Comparison of ENCODE assay signal across 8 cellular contexts in genomic region chr17:34171245-34171818, GRCh38.
DNase-seq lines count a peak whose midpoint lies in the region; ATAC-seq, FAIRE-seq and TF ChIP-seq lines count a peak whose summit lies in the region.

No MANE protein-coding gene starts in this region.

- ATAC-seq in body of pancreas (peak; percentile 71), GM21367 (IDR thresholded peaks at IDR 0.05; ENCODE audit: unreplicated experiment) (no peak)

- no peak overlapping the region for H3K4me3 ChIP-seq in body of pancreas
- no peak overlapping the region for H3K4me3 ChIP-seq in keratinocyte (ENCODE audit: control insufficient read depth in 2 of 3, extremely low read depth in 1 of 3, insufficient read depth in 2 of 3, low read depth in 1 of 3, low read length in 3 of 3)

- H3K79me2 ChIP-seq in keratinocyte (ENCODE audit: control insufficient read depth, insufficient read depth, low read length) = no peaks in the 10 kb centered on the region

- no peak overlapping the region for H3K4me3 Mint-ChIP-seq in T-helper 2 cell treated with Interferon-gamma antibody and Interleukin-4, amounts not matched to agents 5 μg/mL and 100 μg/mL, for 36 hours

- no peak overlapping the region for H3K4me2 ChIP-seq in keratinocyte (ENCODE audit: control insufficient read depth, extremely low read depth, insufficient read depth, low read depth, low read length)

- H3K27ac ChIP-seq in body of pancreas (no peak overlapping the region), keratinocyte (ENCODE audit: control insufficient read depth, insufficient read depth, low read length) (no peak overlapping the region)

- H3K4me1 ChIP-seq in body of pancreas (peaks cover 10% of the 10 kb centered on the region), keratinocyte (ENCODE audit: control insufficient read depth, extremely low read depth, insufficient read depth, low read length) (no peaks in the 10 kb centered on the region)

- WGBS in body of pancreas, 2 donors = 37 to 54% methylated on average over 9 of the region's 9 CpGs

- peak; percentile 63 to 88 (median 73) for TF ChIP-seq CTCF in body of pancreas (IDR thresholded peaks at IDR 0.05)
- TF ChIP-seq CTCF in keratinocyte (optimal IDR thresholded peaks at IDR 0.05 in 1 of 3, IDR thresholded peaks at IDR 0.05 in 1 of 3, conservative IDR thresholded peaks at IDR 0.05 in 1 of 3; ENCODE audit: extremely low read depth in 1 of 3, insufficient read depth in 2 of 3, low read length in 3 of 3) = peak; percentile 86 to 93 (median 86)

- H3K27ac Mint-ChIP-seq in T-helper 2 cell treated with Interferon-gamma antibody and Interleukin-4, amounts not matched to agents 5 μg/mL and 100 μg/mL, for 36 hours = no peak overlapping the region

- TF ChIP-seq POLR2A in body of pancreas (IDR thresholded peaks at IDR 0.05) = no peak

- H3K27me3 Mint-ChIP-seq in T-helper 2 cell treated with Interferon-gamma antibody and Interleukin-4, amounts not matched to agents 5 μg/mL and 100 μg/mL, for 36 hours (ENCODE audit: low read depth) = peaks cover 6% of the 10 kb centered on the region

- H4K20me1 ChIP-seq in keratinocyte (ENCODE audit: control insufficient read depth, extremely low read depth, insufficient read depth, low read length) = no peaks in the 10 kb centered on the region

- H3K9me1 ChIP-seq in keratinocyte (ENCODE audit: control insufficient read depth, extremely low read depth, insufficient read depth, low read length) = no peaks in the 10 kb centered on the region

- H3K4me1 Mint-ChIP-seq in T-helper 2 cell treated with Interferon-gamma antibody and Interleukin-4, amounts not matched to agents 5 μg/mL and 100 μg/mL, for 36 hours (ENCODE audit: low read depth) = peaks cover 4% of the 10 kb centered on the region

- H3K9me3 ChIP-seq in body of pancreas = peaks cover 0 to 4% (median 0%) of the 10 kb centered on the region in 3 donors
- H3K9me3 ChIP-seq in keratinocyte (ENCODE audit: control insufficient read depth, low read depth, low read length) = no peaks in the 10 kb centered on the region

- H3K9ac ChIP-seq in keratinocyte (ENCODE audit: control insufficient read depth, extremely low read depth, insufficient read depth, low read length) = no peak overlapping the region

- intact Hi-C loops in body of pancreas (cut with DNase I) = no loop called here

- H3K27me3 ChIP-seq in body of pancreas = no peaks in the 10 kb centered on the region
- H3K27me3 ChIP-seq in keratinocyte (ENCODE audit: control insufficient read depth, extremely low read depth, insufficient read depth, low read length) = no peaks in the 10 kb centered on the region

- DNase-seq in GM04503 (ENCODE audit: low read depth) (peak; percentile 3), Kasumi-1 (lab: John Stamatoyannopoulos, UW) (peak; percentile 34 to 46), body of pancreas (peak; percentile 63 to 80 (median 74)), keratinocyte (ENCODE audit: low read depth, low spot score) (no peak), T1000 (lab: John Stamatoyannopoulos, UW) (no peak)
- peak; percentile 51 for DNase-seq in T-helper 2 cell treated with Interferon-gamma antibody and Interleukin-4, amounts not matched to agents 5 μg/mL and 100 μg/mL, for 36 hours (ENCODE audit: low spot score)
- peak; percentile 31 to 42 for DNase-seq in stimulated activated CD4-positive, alpha-beta T cell treated with anti-CD3 and anti-CD28 coated beads, Interleukin-4, amount 100 ng/mL, for 48 hours (ENCODE audit: low read depth in 2 of 2)

- H3K36me3 Mint-ChIP-seq in T-helper 2 cell treated with Interferon-gamma antibody and Interleukin-4, amounts not matched to agents 5 μg/mL and 100 μg/mL, for 36 hours (ENCODE audit: low read depth) = no peaks in the 10 kb centered on the region

- H3K9me3 Mint-ChIP-seq in T-helper 2 cell treated with Interferon-gamma antibody and Interleukin-4, amounts not matched to agents 5 μg/mL and 100 μg/mL, for 36 hours = no peaks in the 10 kb centered on the region

- FAIRE-seq in keratinocyte (lab: Jason Lieb, UNC) = peak; percentile 23

- no peak overlapping the region for H2AFZ ChIP-seq in keratinocyte (ENCODE audit: control insufficient read depth, low read length)

- dilution Hi-C loops in keratinocyte (cut with MboI; ENCODE audit: extremely low pct_ligation_motif_present, low sequenced_read_pairs) = no loop called here

- H3K36me3 ChIP-seq in body of pancreas (replicated peaks in 1 of 2; ENCODE audit: insufficient read depth in 1 of 2, low read depth in 2 of 2) = no peaks in the 10 kb centered on the region
- H3K36me3 ChIP-seq in keratinocyte (ENCODE audit: control insufficient read depth in 2 of 2, extremely low read depth in 1 of 2, insufficient read depth in 2 of 2, low read length in 2 of 2) = no peaks in the 10 kb centered on the region

Comparison
In these comparisons a context has a peak if more than half of its experiments do, and no peak if none do; other contexts are left out.
1. DNase-seq: peak in GM04503 (single experiment), Kasumi-1 (2 of 2), T-helper 2 cell treated with Interferon-gamma antibody and Interleukin-4, amounts not matched to agents 5 μg/mL and 100 μg/mL, for 36 hours (single experiment), body of pancreas (4 of 4) and stimulated activated CD4-positive, alpha-beta T cell treated with anti-CD3 and anti-CD28 coated beads, Interleukin-4, amount 100 ng/mL, for 48 hours (2 of 2); none in keratinocyte (single experiment) and T1000 (single experiment).